In genomic region chr16:3864562-3864961, GRCh38 we compare ENCODE assay signal across 14 cellular contexts.
"Had no signal": no experiment of that assay in that cellular context is flagged by ENCODE, and none has a peak within 500 bp of the region (broad histone marks: within the 10 kb centered on the region; RNA-seq: fewer than 3 reads in every experiment).

No MANE protein-coding gene starts in this region.

- ATAC-seq: gastroesophageal sphincter, WTC11 had no signal

- DNase-seq: activated CD4-positive, alpha-beta T cell treated with anti-CD3 and anti-CD28 coated beads, Interleukin-2, amount 50 U/mL, for 48 hours; activated gamma-delta T cell; colonic mucosa; effector CD8-positive, alpha-beta T cell; kidney; left ventricle myocardium inferior; mesendoderm; SHP77 treated with DMSO at 0.1 percent for 48 hours had no signal

- H3K27me3 Mint-ChIP-seq: type B pancreatic cell had no signal

- H3K4me3 Mint-ChIP-seq: T-helper 1 cell treated with Interleukin-12 subunit alpha and Interleukin-12 subunit beta and Interleukin-4 antibody, amounts not matched to agents 30 μg/mL and 1 μg/mL, for 36 hours; type B pancreatic cell; WTC11 had no signal

- H3K27ac ChIP-seq: colonic mucosa, gastroesophageal sphincter, skin epidermis had no signal

- H3K4me3 ChIP-seq: colonic mucosa, gastroesophageal sphincter, right atrium auricular region, skin epidermis had no signal

- H3K36me3 Mint-ChIP-seq: WTC11 had no signal

- H3K27me3 ChIP-seq: colonic mucosa, gastroesophageal sphincter, right atrium auricular region had no signal

- H3K27ac Mint-ChIP-seq: T-helper 1 cell treated with Interleukin-12 subunit alpha and Interleukin-12 subunit beta and Interleukin-4 antibody, amounts not matched to agents 30 μg/mL and 1 μg/mL, for 36 hours had no signal

- H3K9me3 Mint-ChIP-seq: T-helper 1 cell treated with Interleukin-12 subunit alpha and Interleukin-12 subunit beta and Interleukin-4 antibody, amounts not matched to agents 30 μg/mL and 1 μg/mL, for 36 hours; type B pancreatic cell; WTC11 had no signal

- H3K9me3 ChIP-seq: colonic mucosa, gastroesophageal sphincter, left ventricle myocardium inferior, right atrium auricular region had no signal

- H3K36me3 ChIP-seq: colonic mucosa, gastroesophageal sphincter, left ventricle myocardium inferior, right atrium auricular region had no signal
